ENCODE assay signal across 8 cellular contexts in the genomic region with DNA sequence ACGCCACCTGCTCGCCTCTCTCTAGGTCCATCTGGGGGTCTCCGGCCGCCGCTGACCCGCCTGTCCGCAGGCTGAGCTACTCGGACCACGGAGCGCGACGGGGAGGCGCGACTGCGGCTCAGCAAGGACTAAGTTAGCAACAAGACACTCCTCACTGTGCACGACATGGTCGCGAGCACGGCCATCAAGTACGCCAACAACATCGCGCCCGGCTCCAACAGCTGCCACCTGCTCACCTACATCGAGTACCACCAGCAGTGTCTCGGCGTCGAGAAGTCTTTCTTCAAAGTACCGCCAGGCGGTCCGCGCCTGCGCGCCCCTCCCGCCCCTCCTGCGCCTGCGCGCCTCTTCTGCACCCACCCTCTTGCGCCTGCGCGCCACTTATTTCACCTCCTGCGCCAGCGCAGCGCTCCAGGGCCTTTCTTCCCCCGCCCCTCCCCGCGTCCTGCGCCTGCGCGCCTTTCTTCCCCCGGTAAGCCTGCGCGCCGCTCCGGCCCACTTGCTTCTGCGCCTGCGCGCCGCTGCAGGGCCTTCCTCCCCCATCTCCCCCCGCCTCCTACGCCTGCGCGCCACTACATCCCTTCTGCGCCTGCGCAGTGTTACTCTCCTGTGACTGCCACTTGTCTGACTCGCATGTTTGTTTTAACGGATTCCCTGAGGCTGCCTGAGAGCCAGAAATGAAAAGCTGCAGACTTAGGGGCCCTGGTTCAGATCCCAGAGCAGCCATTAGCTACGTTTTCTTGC.
DNase-seq lines count a peak whose midpoint lies in the region; ATAC-seq and TF ChIP-seq lines count a peak whose summit lies in the region.

No MANE protein-coding gene starts in this region.

- H3K4me3 Mint-ChIP-seq in CD4-positive, CD25-positive, alpha-beta regulatory T cell = peak overlapping the region; percentile 87 to 97 (median 92)
- H3K4me3 Mint-ChIP-seq in activated CD4-positive, alpha-beta memory T cell treated with anti-CD3 and anti-CD28 coated beads for 36 hours = peak overlapping the region; percentile 98

- H3K36me3 ChIP-seq in CD4-positive, CD25-positive, alpha-beta regulatory T cell (ENCODE audit: control insufficient read depth, insufficient read depth, low read length) = no peaks in the 10 kb centered on the region
- no peaks in the 10 kb centered on the region for H3K36me3 ChIP-seq in duodenal mucosa (ENCODE audit: control insufficient read depth in 1 of 2, insufficient read depth in 2 of 2, low read length in 2 of 2)
- no peaks in the 10 kb centered on the region for H3K36me3 ChIP-seq in right lobe of liver

- intact Hi-C loops in activated CD4-positive, alpha-beta memory T cell treated with anti-CD3 and anti-CD28 coated beads for 36 hours (cut with micrococcal nuclease) = loop anchor here (1.0 kb wide), 4 partner anchors 221 to 479 kb away; a partner anchor contains a TSS
- intact Hi-C loops in right lobe of liver (cut with DNase I) = no loop called here

- peak; percentile 99 for DNase-seq in CD4-positive, CD25-positive, alpha-beta regulatory T cell
- DNase-seq in NCI-H774 (lab: John Stamatoyannopoulos, UW) = peak; percentile 98
- DNase-seq in activated CD4-positive, alpha-beta memory T cell treated with anti-CD3 and anti-CD28 coated beads for 36 hours = peak; percentile 100
- peak; percentile 99 for DNase-seq in right lobe of liver
- peak; percentile 99 for DNase-seq in stimulated activated CD4-positive, alpha-beta T cell treated with anti-CD3 and anti-CD28 coated beads, Interleukin-4, amount 100 ng/mL, for 24 hours

- no peaks in the 10 kb centered on the region for H3K9me3 ChIP-seq in CD4-positive, CD25-positive, alpha-beta regulatory T cell (ENCODE audit: control insufficient read depth in 2 of 2, low read length in 2 of 2)
- no peaks in the 10 kb centered on the region for H3K9me3 ChIP-seq in duodenal mucosa (ENCODE audit: control insufficient read depth in 1 of 2, low read length in 2 of 2)
- no peaks in the 10 kb centered on the region for H3K9me3 ChIP-seq in right lobe of liver

- H3K9ac ChIP-seq in duodenal mucosa (ENCODE audit: low read depth in 1 of 2, low read length in 2 of 2) = peak overlapping the region; percentile 55 to 79

- TF ChIP-seq CTCF in right lobe of liver (IDR thresholded peaks at IDR 0.05) = peak in 2 of 4 donors; percentile 18 to 45

- H3K27me3 ChIP-seq in CD4-positive, CD25-positive, alpha-beta regulatory T cell (ENCODE audit: control insufficient read depth, insufficient read depth, low read length) = no peaks in the 10 kb centered on the region
- H3K27me3 ChIP-seq in duodenal mucosa (ENCODE audit: control insufficient read depth in 1 of 2, insufficient read depth in 2 of 2, low read length in 2 of 2) (no peaks in the 10 kb centered on the region), right lobe of liver (no peaks in the 10 kb centered on the region)

- under 1% methylated on average over 40 of the region's 67 CpGs for WGBS in right lobe of liver (ENCODE audit: insufficient coverage, low coverage, low lambda C conversion rate, missing lambda C conversion rate)

- peaks cover 10% of the 10 kb centered on the region for H3K27me3 Mint-ChIP-seq in CD4-positive, CD25-positive, alpha-beta regulatory T cell
- H3K27me3 Mint-ChIP-seq in activated CD4-positive, alpha-beta memory T cell treated with anti-CD3 and anti-CD28 coated beads for 36 hours = peaks cover 1% of the 10 kb centered on the region

- peaks cover 0 to 3% (median 1%) of the 10 kb centered on the region in 7 donors for H3K9me3 Mint-ChIP-seq in CD4-positive, CD25-positive, alpha-beta regulatory T cell
- H3K9me3 Mint-ChIP-seq in activated CD4-positive, alpha-beta memory T cell treated with anti-CD3 and anti-CD28 coated beads for 36 hours = no peaks in the 10 kb centered on the region

- peak overlapping the region; percentile 95 to 97 (median 97) for H3K27ac Mint-ChIP-seq in CD4-positive, CD25-positive, alpha-beta regulatory T cell
- H3K27ac Mint-ChIP-seq in activated CD4-positive, alpha-beta memory T cell treated with anti-CD3 and anti-CD28 coated beads for 36 hours = peak overlapping the region; percentile 84

- peak; percentile 84 to 85 for ATAC-seq in CD4-positive, CD25-positive, alpha-beta regulatory T cell (ENCODE audit: low read depth in 2 of 2)
- ATAC-seq in GM19395 (IDR thresholded peaks at IDR 0.05; ENCODE audit: unreplicated experiment) (peak; percentile 70), HG03565 (IDR thresholded peaks at IDR 0.05; ENCODE audit: unreplicated experiment) (peak; percentile 70), right lobe of liver (peak; percentile 91 to 97 (median 93))

- peak; percentile 12 for TF ChIP-seq POLR2A in right lobe of liver (IDR thresholded peaks at IDR 0.05)

- CTCF ChIA-PET in activated CD4-positive, alpha-beta memory T cell treated with anti-CD3 and anti-CD28 coated beads for 36 hours (lab: Charles Lee) = interaction anchor here (0.9 to 2.3 kb wide), 2 partner anchors 19 to 100 kb away, joined by 3 to 16 read pairs; no protein-coding TSS in a partner anchor

- peaks cover 17% of the 10 kb centered on the region for H3K36me3 Mint-ChIP-seq in CD4-positive, CD25-positive, alpha-beta regulatory T cell
- H3K36me3 Mint-ChIP-seq in activated CD4-positive, alpha-beta memory T cell treated with anti-CD3 and anti-CD28 coated beads for 36 hours = peaks cover 21% of the 10 kb centered on the region

- H3K4me3 ChIP-seq in CD4-positive, CD25-positive, alpha-beta regulatory T cell (ENCODE audit: low read depth, low read length) = peak overlapping the region; percentile 73
- H3K4me3 ChIP-seq in duodenal mucosa (ENCODE audit: low read depth in 1 of 2, low read length in 2 of 2) = peak overlapping the region; percentile 76 to 88
- H3K4me3 ChIP-seq in right lobe of liver = peak overlapping the region; percentile 59 to 81 (median 61)

- H3K27ac ChIP-seq in CD4-positive, CD25-positive, alpha-beta regulatory T cell (ENCODE audit: insufficient read depth, low read length, poor library complexity, severe bottlenecking) = peak overlapping the region; percentile 67
- H3K27ac ChIP-seq in duodenal mucosa (ENCODE audit: low read depth, low read length) (no peak overlapping the region), right lobe of liver (peak overlapping the region; percentile 22 to 64 (median 28))

- POLR2A ChIA-PET in activated CD4-positive, alpha-beta memory T cell treated with anti-CD3 and anti-CD28 coated beads for 36 hours (lab: Charles Lee) = no interaction called here

- peaks cover 13% of the 10 kb centered on the region for H3K4me1 ChIP-seq in CD4-positive, CD25-positive, alpha-beta regulatory T cell (ENCODE audit: control insufficient read depth, insufficient read depth, low read length, poor library complexity, severe bottlenecking)
- H3K4me1 ChIP-seq in duodenal mucosa (ENCODE audit: control insufficient read depth in 1 of 2, insufficient read depth in 2 of 2, low read length in 2 of 2) (peaks cover 4 to 12% of the 10 kb centered on the region in 2 donors), right lobe of liver (peaks cover 0 to 8% (median 0%) of the 10 kb centered on the region in 4 donors)

- peaks cover 4 to 16% (median 8%) of the 10 kb centered on the region in 4 donors for H3K4me1 Mint-ChIP-seq in CD4-positive, CD25-positive, alpha-beta regulatory T cell
- peaks cover 13% of the 10 kb centered on the region for H3K4me1 Mint-ChIP-seq in activated CD4-positive, alpha-beta memory T cell treated with anti-CD3 and anti-CD28 coated beads for 36 hours (ENCODE audit: low read depth)
